ENCODE assay signal across 1 cellular context in genomic region chr17:1228752-1229353, GRCh38.
TF ChIP-seq lines count a peak whose summit lies in the region.

No MANE protein-coding gene starts in this region.

TF ChIP-seq in HepG2, 621 proteins besides CTCF, POLR2A, EP300 and RAD21:
- TF ChIP-seq, protein P1, sequence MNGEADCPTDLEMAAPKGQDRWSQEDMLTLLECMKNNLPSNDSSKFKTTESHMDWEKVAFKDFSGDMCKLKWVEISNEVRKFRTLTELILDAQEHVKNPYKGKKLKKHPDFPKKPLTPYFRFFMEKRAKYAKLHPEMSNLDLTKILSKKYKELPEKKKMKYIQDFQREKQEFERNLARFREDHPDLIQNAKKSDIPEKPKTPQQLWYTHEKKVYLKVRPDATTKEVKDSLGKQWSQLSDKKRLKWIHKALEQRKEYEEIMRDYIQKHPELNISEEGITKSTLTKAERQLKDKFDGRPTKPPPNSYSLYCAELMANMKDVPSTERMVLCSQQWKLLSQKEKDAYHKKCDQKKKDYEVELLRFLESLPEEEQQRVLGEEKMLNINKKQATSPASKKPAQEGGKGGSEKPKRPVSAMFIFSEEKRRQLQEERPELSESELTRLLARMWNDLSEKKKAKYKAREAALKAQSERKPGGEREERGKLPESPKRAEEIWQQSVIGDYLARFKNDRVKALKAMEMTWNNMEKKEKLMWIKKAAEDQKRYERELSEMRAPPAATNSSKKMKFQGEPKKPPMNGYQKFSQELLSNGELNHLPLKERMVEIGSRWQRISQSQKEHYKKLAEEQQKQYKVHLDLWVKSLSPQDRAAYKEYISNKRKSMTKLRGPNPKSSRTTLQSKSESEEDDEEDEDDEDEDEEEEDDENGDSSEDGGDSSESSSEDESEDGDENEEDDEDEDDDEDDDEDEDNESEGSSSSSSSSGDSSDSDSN (CRISPR knock-in tag; IDR thresholded peaks at IDR 0.05): 0 out of 2 replicates have a peak, but pooled peaks have one; percentile 10
- TF ChIP-seq EZH2 (conservative IDR thresholded peaks at IDR 0.05; ENCODE audit: low read depth, low read length) (0 out of 2 replicates have a peak, but pooled peaks have one; percentile 25), PTBP1 (IDR thresholded peaks at IDR 0.05; ENCODE audit: low read depth, low read length, poor library complexity, severe bottlenecking) (no peak)
TF ChIP-seq in HepG2: peak in this region for 2.
